33 cellular contexts compared by ENCODE assay signal in the genomic region with DNA sequence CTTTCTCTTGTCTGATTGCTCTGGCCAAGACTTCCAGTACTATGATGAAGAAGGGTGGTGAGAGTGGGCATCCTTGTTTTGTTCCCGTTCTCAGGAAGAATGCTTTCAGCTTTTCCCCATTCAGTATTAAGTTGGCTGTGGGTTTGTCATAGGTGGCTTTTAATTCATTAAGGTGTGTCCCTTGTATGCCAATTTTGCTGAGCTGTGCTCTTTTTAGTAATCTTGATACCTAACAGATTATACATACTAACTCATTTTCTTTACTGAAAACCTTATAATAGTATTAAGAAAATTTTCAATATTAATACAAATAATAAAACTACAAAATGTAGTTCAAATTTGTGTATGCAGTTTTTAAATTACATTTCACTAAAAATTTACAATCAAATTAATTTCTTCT.
"Had no signal": no experiment of that assay in that cellular context is flagged by ENCODE, and none has a peak within 500 bp of the region (broad histone marks: within the 10 kb centered on the region; RNA-seq: fewer than 3 reads in every experiment).

No MANE protein-coding gene starts in this region.

- DNase-seq: activated effector memory CD4-positive, alpha-beta T cell treated with anti-CD3 and anti-CD28 coated beads, Interleukin-2, amount 50 U/mL, for 16 hours; activated effector memory CD4-positive, alpha-beta T cell treated with Interleukin-2 at 50 U/mL for 16 hours; activated gamma-delta T cell; activated gamma-delta T cell treated with Interleukin-2 at 50 U/mL for 16 hours; activated naive CD4-positive, alpha-beta T cell; activated naive CD4-positive, alpha-beta T cell treated with anti-CD3 and anti-CD28 coated beads for 36 hours; activated naive CD4-positive, alpha-beta T cell treated with anti-CD3 and anti-CD28 coated beads, Interleukin-2, amount 10 ng/mL, durations not matched to agents 7 days and 5 days; activated naive CD4-positive, alpha-beta T cell treated with anti-CD3 and anti-CD28 coated beads, Interleukin-2, amount 50 U/mL, for 16 hours; activated naive CD4-positive, alpha-beta T cell treated with Interleukin-2 at 50 U/mL for 16 hours; activated naive CD8-positive, alpha-beta T cell treated with anti-CD3 and anti-CD28 coated beads for 36 hours; activated naive CD8-positive, alpha-beta T cell treated with anti-CD3 and anti-CD28 coated beads, Interleukin-2, amount 10 ng/mL, durations not matched to agents 7 days and 5 days; activated naive CD8-positive, alpha-beta T cell treated with anti-CD3 and anti-CD28 coated beads, Interleukin-2, amount 50 U/mL, for 24 hours; activated T-cell treated with anti-CD3 and anti-CD28 coated beads, Interleukin-2, amount 50 U/mL, for 24 hours; activated T-cell treated with anti-CD3 and anti-CD28 coated beads, Interleukin-2, amount 50 U/mL, for 4 hours; activated T-cell treated with anti-CD3 and anti-CD28 coated beads, Interleukin-2, amount 50 U/mL, for 48 hours; activated T-cell treated with anti-CD3 and anti-CD28 coated beads, Interleukin-2, amount 50 U/mL, for 72 hours; adrenal gland; amniotic stem cell; amygdala; anterior cingulate cortex; aorta; body of pancreas; brain microvascular endothelial cell; caudate nucleus; central memory CD4-positive, alpha-beta T cell; cerebellar nuclear complex had no signal

- FAIRE-seq: astrocyte, bronchial epithelial cell had no signal

- H3K4me1 ChIP-seq: ascending aorta, body of pancreas, breast epithelium had no signal

- H3K9me3 ChIP-seq: body of pancreas had no signal

- H3K27me3 ChIP-seq: adrenal gland, ascending aorta, body of pancreas, brain microvascular endothelial cell, breast epithelium, cardiac muscle cell had no signal

- ATAC-seq: activated naive CD4-positive, alpha-beta T cell treated with anti-CD3 and anti-CD28 coated beads, Interleukin-2, amount 50 U/mL, for 72 hours; activated naive CD8-positive, alpha-beta T cell treated with anti-CD3 and anti-CD28 coated beads, Interleukin-2, amount 50 U/mL, for 24 hours; activated T-cell treated with anti-CD3 and anti-CD28 coated beads, Interleukin-2, amount 50 U/mL, for 4 hours; activated T-cell treated with anti-CD3 and anti-CD28 coated beads, Interleukin-2, amount 50 U/mL, for 72 hours; activated T-helper 17 cell treated with anti-CD3 and anti-CD28 coated beads, Interleukin-2, amount 50 U/mL, for 72 hours; body of pancreas had no signal

- H3K36me3 ChIP-seq: adrenal gland, ascending aorta, brain microvascular endothelial cell, breast epithelium, cardiac muscle cell had no signal

- H3K27ac ChIP-seq: adrenal gland, ascending aorta, body of pancreas, brain microvascular endothelial cell, breast epithelium, cardiac muscle cell had no signal

- H3K4me3 ChIP-seq: adrenal gland, ascending aorta, body of pancreas, breast epithelium, cardiac muscle cell had no signal
